ENCODE assay signal across 10 cellular contexts in the genomic region with DNA sequence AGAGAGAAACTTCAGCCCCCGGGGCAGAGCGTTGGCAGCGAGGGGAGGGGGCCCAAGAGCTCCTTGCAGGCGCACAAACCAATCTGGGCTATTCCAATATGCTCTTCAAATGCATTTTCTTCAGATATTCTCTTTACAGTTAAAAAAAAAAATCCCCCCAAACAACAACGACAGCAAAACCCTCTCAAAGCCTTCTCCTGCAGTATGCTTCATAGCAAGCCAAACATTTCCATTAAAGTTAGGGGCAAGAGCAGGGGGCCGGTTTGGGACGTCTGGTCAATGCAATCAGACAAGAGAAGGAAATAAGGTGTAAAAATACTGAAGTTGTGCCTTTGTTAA. TPM values are rescaled to one million over a fixed set of nuclear protein-coding genes. Genes with fewer than 3 reads are reported as not detected.
A peak's percentile ranks its signal among the peaks of the same experiment; 100 is the strongest.
DNase-seq lines count a peak whose midpoint lies in the region; ATAC-seq and TF ChIP-seq lines count a peak whose summit lies in the region.
"Had no signal": no experiment of that assay in that cellular context is flagged by ENCODE, and none has a peak within 500 bp of the region (broad histone marks: within the 10 kb centered on the region; RNA-seq: fewer than 3 reads in every experiment).

No MANE protein-coding gene starts in this region.

- peak overlapping the region; percentile 64 to 71 for H3K4me3 Mint-ChIP-seq in activated T-cell treated with anti-CD3 and anti-CD28 coated beads, Interleukin-2, amount 50 U/mL, for 72 hours
- peak overlapping the region; percentile 83 to 89 (median 87) for H3K4me3 Mint-ChIP-seq in brain

- H3K27ac Mint-ChIP-seq in activated T-cell treated with anti-CD3 and anti-CD28 coated beads, Interleukin-2, amount 50 U/mL, for 72 hours: no peak overlapping the region
- peak overlapping the region in 4 of 5 experiments; percentile 15 to 77 (median 25) for H3K27ac Mint-ChIP-seq in brain

- no peak for TF ChIP-seq CTCF in brain (conservative IDR thresholded peaks at IDR 0.05)
- TF ChIP-seq CTCF in transverse colon (IDR thresholded peaks at IDR 0.05): no peak

- no peak for ATAC-seq in activated T-cell treated with anti-CD3 and anti-CD28 coated beads, Interleukin-2, amount 50 U/mL, for 72 hours (replicated peaks in 1 of 2)
- no peak for ATAC-seq in HG02870 (IDR thresholded peaks at IDR 0.05; ENCODE audit: unreplicated experiment)
- ATAC-seq in GM21447 (IDR thresholded peaks at IDR 0.05; ENCODE audit: unreplicated experiment): no peak
- no peak for ATAC-seq in GM18520 (IDR thresholded peaks at IDR 0.05; ENCODE audit: unreplicated experiment)

- intact Hi-C loops in transverse colon (cut with DNase I; ENCODE audit: low total_unique reads): no loop called here

- DNase-seq in activated T-cell treated with anti-CD3 and anti-CD28 coated beads, Interleukin-2, amount 50 U/mL, for 72 hours: no peak
- DNase-seq in activated T-cell treated with anti-CD3 and anti-CD28 coated beads, Interleukin-2, amount 50 U/mL, for 1 hour: no peak
- no peak for DNase-seq in transverse colon
- DNase-seq: activated naive CD4-positive, alpha-beta T cell treated with Interleukin-2 at 50 U/mL for 16 hours had no signal

- in situ Hi-C loops in transverse colon (cut with MboI; ENCODE audit: low pct_ligation_motif_present in 1 of 4, low pct_unique_long_range_greater_than_20kb in 1 of 4, low sequenced_read_pairs in 3 of 4): no loop called here

- H3K36me3 ChIP-seq in mesodermal cell (ENCODE audit: control insufficient read depth, insufficient read depth, low read length): no peaks in the 10 kb centered on the region
- H3K36me3 ChIP-seq in transverse colon: no peaks in the 10 kb centered on the region

- no peak for TF ChIP-seq POLR2A in transverse colon (IDR thresholded peaks at IDR 0.05)

- 0% methylated on average over 1 to 4 of the region's 7 CpGs for WGBS in mesodermal cell (ENCODE audit: insufficient coverage in 2 of 2), 2 experiments
- 0 to 2% methylated on average over 2 to 7 of the region's 7 CpGs for WGBS in transverse colon (ENCODE audit: low coverage in 1 of 2), 2 donors

- peaks cover 81% of the 10 kb centered on the region for H3K27me3 Mint-ChIP-seq in activated T-cell treated with anti-CD3 and anti-CD28 coated beads, Interleukin-2, amount 50 U/mL, for 72 hours (ENCODE audit: low read depth)
- H3K27me3 Mint-ChIP-seq in brain: peaks cover 86% of the 10 kb centered on the region

- H3K4me1 Mint-ChIP-seq in activated T-cell treated with anti-CD3 and anti-CD28 coated beads, Interleukin-2, amount 50 U/mL, for 72 hours (ENCODE audit: low read depth): no peaks in the 10 kb centered on the region
- H3K4me1 Mint-ChIP-seq in brain: peaks cover 30% of the 10 kb centered on the region

- peaks cover 84% of the 10 kb centered on the region for H3K27me3 ChIP-seq in transverse colon

- H3K4me3 ChIP-seq in mesodermal cell (ENCODE audit: extremely low read depth, insufficient read depth, low read length, poor library complexity, severe bottlenecking) (peak overlapping the region; percentile 27), transverse colon (peak overlapping the region in 3 of 4 donors; percentile 23 to 43 (median 33))

- H3K36me3 Mint-ChIP-seq in activated T-cell treated with anti-CD3 and anti-CD28 coated beads, Interleukin-2, amount 50 U/mL, for 72 hours (ENCODE audit: insufficient read depth in 2 of 2): peaks cover 0 to 2% of the 10 kb centered on the region in 2 donors
- H3K36me3 Mint-ChIP-seq in brain: no peaks in the 10 kb centered on the region

- TF ChIP-seq EP300 in transverse colon (IDR thresholded peaks at IDR 0.05; ENCODE audit: low read depth): no peak

- H3K27ac ChIP-seq in mesodermal cell (ENCODE audit: low read depth, low read length, severe bottlenecking) (no peak overlapping the region), transverse colon (peak overlapping the region in 3 of 4 donors; percentile 1 to 29 (median 24))

- no peaks in the 10 kb centered on the region for H3K9me3 Mint-ChIP-seq in activated T-cell treated with anti-CD3 and anti-CD28 coated beads, Interleukin-2, amount 50 U/mL, for 72 hours
- H3K9me3 Mint-ChIP-seq in brain: peaks cover 0 to 2% (median 0%) of the 10 kb centered on the region in 5 experiments

- H3K4me1 ChIP-seq in mesodermal cell (ENCODE audit: control insufficient read depth, insufficient read depth, low read length, poor library complexity, severe bottlenecking) (no peaks in the 10 kb centered on the region), transverse colon (peaks cover 0 to 14% (median 2%) of the 10 kb centered on the region in 4 donors)

- no peaks in the 10 kb centered on the region for H3K9me3 ChIP-seq in mesodermal cell (ENCODE audit: control insufficient read depth, low read length)
- no peaks in the 10 kb centered on the region for H3K9me3 ChIP-seq in transverse colon

RNA-seq across cellular contexts. Expression of gene CTXND1, which starts 0.2 kb away (rescaled TPM):
- total RNA-seq in activated T-cell treated with anti-CD3 and anti-CD28 coated beads, Interleukin-2, amount 50 U/mL, for 72 hours: not detected
- polyA plus RNA-seq in brain (ENCODE audit: insufficient read depth, low read depth, low replicate concordance): 1.5 TPM
- 0.04 TPM for polyA plus RNA-seq in mesodermal cell (2013, experiment 1 of 2)
- not detected for polyA plus RNA-seq in mesodermal cell (2013, experiment 2 of 2)
- total RNA-seq in transverse colon: under 1 TPM in 2 of 4 donors, not detected in 2; 0.14 to 0.64 TPM
- total RNA-seq: glomerular endothelial cell had no signal
